ENCODE assay signal across 9 cellular contexts in genomic region chr10:31490858-31491504, GRCh38.
DNase-seq lines count a peak whose midpoint lies in the region; FAIRE-seq and TF ChIP-seq lines count a peak whose summit lies in the region.
"Had no signal": no experiment of that assay in that cellular context is flagged by ENCODE, and none has a peak within 500 bp of the region (broad histone marks: within the 10 kb centered on the region; RNA-seq: fewer than 3 reads in every experiment).

No MANE protein-coding gene starts in this region.

- DNase-seq in ACHN (peak; percentile 58), GM06990 (ENCODE audit: extremely low read depth, insufficient read length) (peak; percentile 24), NB4 (ENCODE audit: low read depth) (peak; percentile 63), bronchial epithelial cell (ENCODE audit: low read depth) (peak; percentile 41), tibial nerve (ENCODE audit: low spot score in 2 of 2) (no peak), NCI-H2227 (lab: John Stamatoyannopoulos, UW; ENCODE audit: unreplicated experiment) (no peak), GOT3 (lab: John Stamatoyannopoulos, UW) (no peak)

- no peak for TF ChIP-seq POLR2A in NB4 (IDR thresholded peaks at IDR 0.05; ENCODE audit: extremely low read depth, insufficient read length)
- TF ChIP-seq POLR2A in tibial nerve (IDR thresholded peaks at IDR 0.05) = no peak

- TF ChIP-seq CTCF in GM06990 (IDR thresholded peaks at IDR 0.05; ENCODE audit: insufficient read depth, low read length, poor library complexity, severe bottlenecking) = peak; percentile 58
- peak; percentile 48 for TF ChIP-seq CTCF in NB4 (IDR thresholded peaks at IDR 0.05; ENCODE audit: low read depth, low read length)
- TF ChIP-seq CTCF in bronchial epithelial cell (IDR thresholded peaks at IDR 0.05; ENCODE audit: insufficient read depth, low read length, severe bottlenecking) = peak; percentile 71
- TF ChIP-seq CTCF in liver (IDR thresholded peaks at IDR 0.05; ENCODE audit: low read depth, low read length, missing input control) = peak; percentile 52
- TF ChIP-seq CTCF in tibial nerve (IDR thresholded peaks at IDR 0.05) = peak in 2 of 5 experiments; percentile 22 to 32

- H3K27me3 ChIP-seq in GM06990 (replicated peaks; ENCODE audit: control insufficient read depth, insufficient read depth, low read length) (no peaks in the 10 kb centered on the region), bronchial epithelial cell (ENCODE audit: control insufficient read depth, insufficient read depth, low read length) (no peaks in the 10 kb centered on the region), liver (ENCODE audit: control insufficient read depth in 4 of 4, insufficient read depth in 4 of 4, low read length in 3 of 4) (no peaks in the 10 kb centered on the region), tibial nerve (no peaks in the 10 kb centered on the region)

- 98% methylated on average over 1 of the region's 1 CpG for WGBS in liver
- WGBS in tibial nerve, 2 donors = 92 to 100% methylated on average over 1 of the region's 1 CpG

- H3K36me3 ChIP-seq in GM06990 (ENCODE audit: control insufficient read depth, insufficient read depth, low read length) = no peaks in the 10 kb centered on the region; the same call in 1 of the 2 replicates
- H3K36me3 ChIP-seq in bronchial epithelial cell (ENCODE audit: control insufficient read depth, insufficient read depth, low read length) = no peaks in the 10 kb centered on the region
- H3K36me3 ChIP-seq in liver (ENCODE audit: control insufficient read depth in 4 of 4, insufficient read depth in 3 of 4, low read depth in 1 of 4, low read length in 3 of 4) = no peaks in the 10 kb centered on the region
- H3K36me3 ChIP-seq in tibial nerve = peaks cover 0 to 8% (median 0%) of the 10 kb centered on the region in 3 donors

- H3K9ac ChIP-seq in liver (ENCODE audit: low read depth in 1 of 2, low read length in 2 of 2) = no peak overlapping the region

- H3K4me3 ChIP-seq in GM06990 (replicated peaks; ENCODE audit: low read depth, low read length) (no peak overlapping the region), NB4 (ENCODE audit: low read depth, low read length) (no peak overlapping the region), bronchial epithelial cell (ENCODE audit: low read depth, low read length) (no peak overlapping the region), liver (ENCODE audit: low read depth in 1 of 3, low read length in 3 of 3) (no peak overlapping the region), tibial nerve (no peak overlapping the region)

- TF ChIP-seq RAD21 in liver (IDR thresholded peaks at IDR 0.05) = peak; percentile 88 to 92

- no peaks in the 10 kb centered on the region for H3K4me1 ChIP-seq in liver (ENCODE audit: control insufficient read depth in 4 of 4, insufficient read depth in 4 of 4, low read length in 3 of 4)
- no peaks in the 10 kb centered on the region for H3K4me1 ChIP-seq in tibial nerve

- in situ Hi-C loops in ACHN (cut with HindIII; ENCODE audit: low pct_ligation_motif_present, low pct_unique_long_range_greater_than_20kb, low sequenced_read_pairs) = no loop called here

- H3K9me3 ChIP-seq in liver (ENCODE audit: control insufficient read depth in 4 of 4, low read length in 3 of 4) (no peaks in the 10 kb centered on the region), tibial nerve (peaks cover 0 to 43% (median 8%) of the 10 kb centered on the region in 4 donors)

- H3K27ac ChIP-seq in liver (ENCODE audit: low read depth in 1 of 2, low read length in 2 of 2) (no peak overlapping the region), tibial nerve (no peak overlapping the region)

- TF ChIP-seq EP300 in tibial nerve (IDR thresholded peaks at IDR 0.05) = no peak

- FAIRE-seq in bronchial epithelial cell (lab: Jason Lieb, UNC) = no peak
- FAIRE-seq: endometrium had no signal

TF ChIP-seq in liver, 16 proteins besides CTCF, POLR2A, EP300 and RAD21:
- TF ChIP-seq RXRA (IDR thresholded peaks at IDR 0.05) (peak in 1 of 2 donors; percentile 21), ATF3 (IDR thresholded peaks at IDR 0.05) (no peak)

Comparison
In these comparisons a context has a peak if more than half of its experiments do, and no peak if none do; other contexts are left out.
1. DNase-seq: peak in ACHN (single experiment), GM06990 (single experiment), NB4 (single experiment) and bronchial epithelial cell (single experiment); none in tibial nerve (0 of 2), NCI-H2227 (single experiment) and GOT3 (single experiment).